ENCODE assay signal across 9 cellular contexts in the genomic region with DNA sequence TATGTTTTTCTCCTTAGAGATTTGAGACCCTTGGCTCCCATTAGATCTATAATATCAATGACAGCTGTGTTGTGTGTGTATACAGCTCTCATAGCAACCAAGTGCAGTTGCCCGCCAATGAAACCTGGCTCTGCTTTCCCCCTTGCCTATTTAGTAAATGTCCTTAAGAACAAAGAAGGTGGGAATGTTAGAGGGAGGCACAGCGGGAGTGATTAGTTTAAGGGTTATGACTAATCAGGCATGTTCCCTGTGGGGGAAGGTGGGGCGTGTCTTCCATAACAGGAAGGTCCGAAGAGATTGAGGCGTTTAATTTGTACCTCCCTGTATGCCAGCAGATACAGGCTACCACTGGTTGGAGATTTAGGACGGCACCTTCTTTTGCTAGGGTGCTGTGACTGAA.
DNase-seq lines count a peak whose midpoint lies in the region; ATAC-seq and TF ChIP-seq lines count a peak whose summit lies in the region.
"Had no signal": no experiment of that assay in that cellular context is flagged by ENCODE, and none has a peak within 500 bp of the region (broad histone marks: within the 10 kb centered on the region; RNA-seq: fewer than 3 reads in every experiment).

No MANE protein-coding gene starts in this region.

- no peaks in the 10 kb centered on the region for H3K9me3 Mint-ChIP-seq in GM23338

- no peaks in the 10 kb centered on the region for H3F3A ChIP-seq in GM23338 (replicated peaks; ENCODE audit: low read depth)

- H2AFZ ChIP-seq in GM23338, result no peak overlapping the region

- H3K27ac ChIP-seq in GM23338 (ENCODE audit: low read depth) (no peak overlapping the region), esophagus squamous epithelium (peak overlapping the region; percentile 49 to 76 (median 70)), testis (no peak overlapping the region)

- H3K4me1 Mint-ChIP-seq in GM23338, result peaks cover 7% of the 10 kb centered on the region; the same call in 2 of the 3 replicates

- H3K9me2 ChIP-seq in GM23338 (ENCODE audit: insufficient read depth), result no peaks in the 10 kb centered on the region

- 32% methylated on average over 5 to 6 of the region's 6 CpGs for WGBS in esophagus squamous epithelium, 2 donors
- 52 to 57% methylated on average over 6 of the region's 6 CpGs for WGBS in testis, 2 donors

- no peak overlapping the region for H3K4me3 ChIP-seq in GM23338
- H3K4me3 ChIP-seq in esophagus squamous epithelium, result no peak overlapping the region
- H3K4me3 ChIP-seq in testis, result no peak overlapping the region

- ATAC-seq in GM23338, result no peak; the same call in 2 of the 3 replicates
- no peak for ATAC-seq in HG03095 (IDR thresholded peaks at IDR 0.05; ENCODE audit: unreplicated experiment)

- no peak for TF ChIP-seq POLR2A in esophagus squamous epithelium (IDR thresholded peaks at IDR 0.05)
- no peak for TF ChIP-seq POLR2A in testis (IDR thresholded peaks at IDR 0.05)

- DNase-seq in GM23338 (ENCODE audit: low spot score) (peak; percentile 38), NCI-H446 (lab: John Stamatoyannopoulos, UW) (peak; percentile 58 to 79), esophagus squamous epithelium (lab: John Stamatoyannopoulos, UW) (no peak), non-pigmented ciliary epithelial cell (ENCODE audit: low read depth) (peak; percentile 31), testis (no peak), NCI-H2196 treated with DMSO at 0.1 percent for 48 hours (lab: John Stamatoyannopoulos, UW; ENCODE audit: unreplicated experiment) (no peak), kidney glomerular epithelial cell (lab: John Stamatoyannopoulos, UW) (no peak)
- DNase-seq: MM.1S had no signal

- H3K36me3 ChIP-seq in GM23338 (ENCODE audit: insufficient read depth) (no peaks in the 10 kb centered on the region), esophagus squamous epithelium (no peaks in the 10 kb centered on the region), testis (ENCODE audit: low read depth, missing control alignments) (no peaks in the 10 kb centered on the region)

- no peaks in the 10 kb centered on the region for H3K27me3 ChIP-seq in GM23338 (ENCODE audit: insufficient read depth)
- H3K27me3 ChIP-seq in esophagus squamous epithelium, result no peaks in the 10 kb centered on the region
- H3K27me3 ChIP-seq in testis, result no peaks in the 10 kb centered on the region

- no peak overlapping the region for H3K4me2 ChIP-seq in GM23338

- intact Hi-C loops in esophagus squamous epithelium (cut with DNase I), result loop anchor here (10.0 kb wide), 2 partner anchors 252 to 332 kb away; partner anchors contain the start of gene ELMOD2
- intact Hi-C loops in testis (cut with DNase I; ENCODE audit: low total_unique reads), result loop anchor here (10.0 kb wide), 1 partner anchor 492 kb away; no protein-coding TSS in a partner anchor

- H3K36me3 Mint-ChIP-seq in GM23338 (ENCODE audit: low read depth), result no peaks in the 10 kb centered on the region

- no peak for TF ChIP-seq CTCF in GM23338 (conservative IDR thresholded peaks at IDR 0.05; ENCODE audit: low read depth in 2 of 2)
- no peak for TF ChIP-seq CTCF in esophagus squamous epithelium (IDR thresholded peaks at IDR 0.05)
- no peak for TF ChIP-seq CTCF in testis (IDR thresholded peaks at IDR 0.05)

- H3K79me2 ChIP-seq in GM23338 (replicated peaks; ENCODE audit: insufficient read depth), result no peaks in the 10 kb centered on the region

- H3K4me1 ChIP-seq in GM23338 (ENCODE audit: insufficient read depth), result no peaks in the 10 kb centered on the region
- peaks cover 3 to 38% (median 16%) of the 10 kb centered on the region in 3 donors for H3K4me1 ChIP-seq in esophagus squamous epithelium
- no peaks in the 10 kb centered on the region for H3K4me1 ChIP-seq in testis

- H3K4me3 Mint-ChIP-seq in GM23338, result no peak overlapping the region

- H3K9me3 ChIP-seq in esophagus squamous epithelium (no peaks in the 10 kb centered on the region), testis (no peaks in the 10 kb centered on the region)

- no peaks in the 10 kb centered on the region for H4K20me1 ChIP-seq in GM23338 (replicated peaks; ENCODE audit: insufficient read depth)

- no peak overlapping the region for H3K27ac Mint-ChIP-seq in GM23338

- H3K27me3 Mint-ChIP-seq in GM23338 (ENCODE audit: insufficient read depth, low read depth, poor library complexity), result peaks cover 6% of the 10 kb centered on the region

TF ChIP-seq in GM23338, 12 proteins besides CTCF, POLR2A, EP300 and RAD21:
- TF ChIP-seq ZNF331 (CRISPR knock-in tag; IDR thresholded peaks at IDR 0.05; ENCODE audit: low read depth) (no peak), JUNB (IDR thresholded peaks at IDR 0.05; ENCODE audit: unreplicated experiment) (no peak), EZH2 (IDR thresholded peaks at IDR 0.05; ENCODE audit: low read depth, unreplicated experiment) (no peak), CREB1 (CRISPR knock-in tag; IDR thresholded peaks at IDR 0.05; ENCODE audit: low read depth) (no peak), ZNF462 (CRISPR knock-in tag; IDR thresholded peaks at IDR 0.05) (no peak), NANOG (IDR thresholded peaks at IDR 0.05; ENCODE audit: borderline replicate concordance) (no peak), STAT1 (IDR thresholded peaks at IDR 0.05; ENCODE audit: unreplicated experiment) (no peak)
TF ChIP-seq in GM23338: peak in this region for 0.

Comparison
In these comparisons a context has a peak if more than half of its experiments do, and no peak if none do; other contexts are left out.
1. DNase-seq: peak in GM23338 (single experiment), NCI-H446 (2 of 2) and non-pigmented ciliary epithelial cell (single experiment); none in esophagus squamous epithelium (single experiment), testis (single experiment), NCI-H2196 treated with DMSO at 0.1 percent for 48 hours (single experiment) and kidney glomerular epithelial cell (single experiment).
2. H3K27ac ChIP-seq: peak in esophagus squamous epithelium (4 of 4); none in GM23338 (single experiment) and testis (0 of 2).